ENCODE assay signal across 13 cellular contexts in the genomic region with DNA sequence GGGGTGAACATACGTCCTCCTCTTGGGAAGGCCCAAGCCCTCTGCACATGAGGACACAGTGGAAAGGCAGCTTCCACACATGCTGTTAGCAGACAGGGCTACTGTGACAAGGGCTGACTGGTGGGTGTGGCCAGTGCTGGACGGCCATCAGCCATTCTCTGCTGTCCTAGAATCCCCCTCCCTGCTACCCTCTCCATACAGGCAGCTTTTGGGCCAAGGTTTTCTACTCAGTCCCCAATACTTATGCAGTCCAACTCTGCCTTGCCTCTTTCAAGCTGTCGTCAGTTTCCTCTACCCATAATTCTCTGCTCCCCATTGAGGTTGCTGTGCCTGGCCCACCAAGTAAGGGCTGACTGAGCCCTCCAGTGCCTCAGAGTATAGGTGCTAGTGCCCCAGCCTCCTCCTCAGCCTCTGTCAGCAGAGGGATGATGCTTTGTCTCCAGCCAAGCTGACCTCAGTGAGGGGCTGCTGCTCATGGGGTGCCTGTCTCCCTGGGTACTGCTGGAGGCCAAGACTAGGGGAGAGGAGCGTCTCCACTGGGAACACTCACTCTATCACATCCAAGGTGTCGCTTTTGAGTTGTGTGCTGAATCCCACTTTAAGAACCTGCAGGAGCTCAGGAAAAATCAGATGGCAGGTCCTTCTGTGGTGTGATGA. TPM values are rescaled to one million over a fixed set of nuclear protein-coding genes. Genes with fewer than 3 reads are reported as not detected.
DNase-seq lines count a peak whose midpoint lies in the region; ATAC-seq and TF ChIP-seq lines count a peak whose summit lies in the region.
"Had no signal": no experiment of that assay in that cellular context is flagged by ENCODE, and none has a peak within 500 bp of the region (broad histone marks: within the 10 kb centered on the region; RNA-seq: fewer than 3 reads in every experiment).

No MANE protein-coding gene starts in this region.

- peak in 2 of 5 donors; percentile 19 to 58 for DNase-seq in heart left ventricle
- DNase-seq in Right ventricle myocardium inferior (ENCODE audit: missing footprints) = no peak
- no peak for DNase-seq in activated T-helper 1 cell treated with anti-CD3 and anti-CD28 coated beads, Interleukin-12 subunit alpha, Interleukin-12 subunit beta, Interleukin-2, Interleukin-4 antibody, amounts not matched to agents 30 ng/mL and 10 ng/mL and 1 ng/mL, durations not matched to agents 14 hours and 24 hours and 36 hours (ENCODE audit: low spot score)
- DNase-seq in immature natural killer cell = no peak
- no peak for DNase-seq in vagina (ENCODE audit: extremely low spot score in 2 of 2)
- DNase-seq in pons (ENCODE audit: low spot score) = no peak
- DNase-seq: anterior cingulate cortex; mucosa of descending colon; stimulated activated CD4-positive, alpha-beta T cell treated with anti-CD3 and anti-CD28 coated beads, Interleukin-2, amount 100 ng/mL, for 24 hours had no signal

- TF ChIP-seq POLR2A in heart left ventricle (IDR thresholded peaks at IDR 0.05) (no peak), vagina (IDR thresholded peaks at IDR 0.05) (no peak)

- H3K27ac ChIP-seq in heart left ventricle (peak overlapping the region in 6 of 12 donors; percentile 40 to 97 (median 83)), vagina (peak overlapping the region; percentile 86)

- peak overlapping the region; percentile 65 for H3K4me3 Mint-ChIP-seq in activated T-helper 1 cell treated with anti-CD3 and anti-CD28 coated beads, Interleukin-12 subunit alpha, Interleukin-12 subunit beta, Interleukin-2, Interleukin-4 antibody, amounts not matched to agents 30 ng/mL and 10 ng/mL and 1 ng/mL, durations not matched to agents 14 hours and 24 hours and 36 hours
- peak overlapping the region; percentile 3 to 46 (median 14) for H3K4me3 Mint-ChIP-seq in immature natural killer cell

- intact Hi-C loops in heart left ventricle (cut with DNase I) = no loop called here
- intact Hi-C loops in Right ventricle myocardium inferior (cut with DNase I) = loop anchor here (1.0 kb wide), 1 partner anchor 32 kb away; no protein-coding TSS in a partner anchor
- intact Hi-C loops in activated T-helper 1 cell treated with anti-CD3 and anti-CD28 coated beads, Interleukin-12 subunit alpha, Interleukin-12 subunit beta, Interleukin-2, Interleukin-4 antibody, amounts not matched to agents 30 ng/mL and 10 ng/mL and 1 ng/mL, durations not matched to agents 14 hours and 24 hours and 36 hours (cut with micrococcal nuclease) = loop anchor here (10.0 kb wide), 1 partner anchor 354 kb away; no protein-coding TSS in a partner anchor
- intact Hi-C loops in vagina (cut with DNase I) = no loop called here

- peaks cover 0 to 19% (median 0%) of the 10 kb centered on the region in 9 donors for H3K27me3 ChIP-seq in heart left ventricle
- no peaks in the 10 kb centered on the region for H3K27me3 ChIP-seq in vagina

- ATAC-seq in heart left ventricle (peak in 1 of 4 donors; percentile 8), Right ventricle myocardium inferior (no peak), HG03520 (IDR thresholded peaks at IDR 0.05; ENCODE audit: unreplicated experiment) (no peak), HG03457 (IDR thresholded peaks at IDR 0.05; ENCODE audit: unreplicated experiment) (no peak)
- ATAC-seq: mucosa of descending colon had no signal

- TF ChIP-seq CTCF in heart left ventricle (IDR thresholded peaks at IDR 0.05) (no peak), vagina (IDR thresholded peaks at IDR 0.05) (no peak)

- no peak overlapping the region for H3K27ac Mint-ChIP-seq in activated T-helper 1 cell treated with anti-CD3 and anti-CD28 coated beads, Interleukin-12 subunit alpha, Interleukin-12 subunit beta, Interleukin-2, Interleukin-4 antibody, amounts not matched to agents 30 ng/mL and 10 ng/mL and 1 ng/mL, durations not matched to agents 14 hours and 24 hours and 36 hours
- H3K27ac Mint-ChIP-seq in immature natural killer cell = no peak overlapping the region

- H3K36me3 ChIP-seq in heart left ventricle (peaks cover 0 to 3% (median 0%) of the 10 kb centered on the region in 9 donors), vagina (no peaks in the 10 kb centered on the region)
- H3K36me3 ChIP-seq: tibial nerve had no signal

- H3K9me3 ChIP-seq in heart left ventricle (no peaks in the 10 kb centered on the region), vagina (no peaks in the 10 kb centered on the region)
- H3K9me3 ChIP-seq: mucosa of descending colon, tibial nerve had no signal

- 62 to 74% (median 69%) methylated on average over 5 of the region's 5 CpGs for WGBS in heart left ventricle, 4 donors

- no peaks in the 10 kb centered on the region for H3K9me3 Mint-ChIP-seq in activated T-helper 1 cell treated with anti-CD3 and anti-CD28 coated beads, Interleukin-12 subunit alpha, Interleukin-12 subunit beta, Interleukin-2, Interleukin-4 antibody, amounts not matched to agents 30 ng/mL and 10 ng/mL and 1 ng/mL, durations not matched to agents 14 hours and 24 hours and 36 hours
- H3K9me3 Mint-ChIP-seq in immature natural killer cell = no peaks in the 10 kb centered on the region

- H3K36me3 Mint-ChIP-seq in activated T-helper 1 cell treated with anti-CD3 and anti-CD28 coated beads, Interleukin-12 subunit alpha, Interleukin-12 subunit beta, Interleukin-2, Interleukin-4 antibody, amounts not matched to agents 30 ng/mL and 10 ng/mL and 1 ng/mL, durations not matched to agents 14 hours and 24 hours and 36 hours (ENCODE audit: low read depth) = no peaks in the 10 kb centered on the region
- no peaks in the 10 kb centered on the region for H3K36me3 Mint-ChIP-seq in immature natural killer cell

- peaks cover 28% of the 10 kb centered on the region for H3K4me1 Mint-ChIP-seq in activated T-helper 1 cell treated with anti-CD3 and anti-CD28 coated beads, Interleukin-12 subunit alpha, Interleukin-12 subunit beta, Interleukin-2, Interleukin-4 antibody, amounts not matched to agents 30 ng/mL and 10 ng/mL and 1 ng/mL, durations not matched to agents 14 hours and 24 hours and 36 hours (ENCODE audit: low read depth)
- H3K4me1 Mint-ChIP-seq in immature natural killer cell = peaks cover 6 to 14% of the 10 kb centered on the region in 2 donors

- peak overlapping the region in 8 of 12 donors; percentile 1 to 78 (median 68) for H3K4me3 ChIP-seq in heart left ventricle
- H3K4me3 ChIP-seq in vagina = no peak overlapping the region
- H3K4me3 ChIP-seq: mucosa of descending colon, tibial nerve had no signal

- peaks cover 7 to 84% (median 53%) of the 10 kb centered on the region in 12 donors for H3K4me1 ChIP-seq in heart left ventricle
- peaks cover 59% of the 10 kb centered on the region for H3K4me1 ChIP-seq in vagina

- peaks cover 9% of the 10 kb centered on the region for H3K27me3 Mint-ChIP-seq in activated T-helper 1 cell treated with anti-CD3 and anti-CD28 coated beads, Interleukin-12 subunit alpha, Interleukin-12 subunit beta, Interleukin-2, Interleukin-4 antibody, amounts not matched to agents 30 ng/mL and 10 ng/mL and 1 ng/mL, durations not matched to agents 14 hours and 24 hours and 36 hours (ENCODE audit: insufficient read depth)
- H3K27me3 Mint-ChIP-seq in immature natural killer cell (ENCODE audit: low read depth in 3 of 3) = peaks cover 11 to 13% (median 12%) of the 10 kb centered on the region in 3 donors

RNA-seq across cellular contexts. Expression of a gene that starts 2.8 kb away (rescaled TPM):
- total RNA-seq in heart left ventricle = 10 to 100 TPM; 20.7 to 79.5 (median 30.4) TPM
- polyA plus RNA-seq in heart left ventricle = 10 to 100 TPM; 28.8 to 36.1 TPM
- total RNA-seq in Right ventricle myocardium inferior = 15.9 TPM
- total RNA-seq in activated T-helper 1 cell treated with anti-CD3 and anti-CD28 coated beads, Interleukin-12 subunit alpha, Interleukin-12 subunit beta, Interleukin-2, Interleukin-4 antibody, amounts not matched to agents 30 ng/mL and 10 ng/mL and 1 ng/mL, durations not matched to agents 14 hours and 24 hours and 36 hours = 0.34 and 1.3 TPM in 2 replicates
- polyA plus RNA-seq in immature natural killer cell = 1 to 10 TPM in 1 of 3 donors, under 1 TPM in 1, not detected in 1; 0.98 to 1.1 TPM
- 29.0 TPM for total RNA-seq in vagina

RNA-seq across cellular contexts. Expression of a gene that starts 55.7 kb away (rescaled TPM):
- total RNA-seq in heart left ventricle (not detected), Right ventricle myocardium inferior (not detected), vagina (not detected)
- polyA plus RNA-seq in heart left ventricle (not detected), immature natural killer cell (not detected)
- not detected in 2 replicates for total RNA-seq in activated T-helper 1 cell treated with anti-CD3 and anti-CD28 coated beads, Interleukin-12 subunit alpha, Interleukin-12 subunit beta, Interleukin-2, Interleukin-4 antibody, amounts not matched to agents 30 ng/mL and 10 ng/mL and 1 ng/mL, durations not matched to agents 14 hours and 24 hours and 36 hours
- total RNA-seq: glomerular endothelial cell, mucosa of descending colon, tibial nerve had no signal

Comparison
In these comparisons a context has a peak if more than half of its experiments do, and no peak if none do; other contexts are left out.
1. intact Hi-C loops: an anchor here in Right ventricle myocardium inferior (1.0 kb wide) and activated T-helper 1 cell treated with anti-CD3 and anti-CD28 coated beads, Interleukin-12 subunit alpha, Interleukin-12 subunit beta, Interleukin-2, Interleukin-4 antibody, amounts not matched to agents 30 ng/mL and 10 ng/mL and 1 ng/mL, durations not matched to agents 14 hours and 24 hours and 36 hours (10.0 kb wide); none called in heart left ventricle and vagina.
2. H3K4me3 ChIP-seq: peak in heart left ventricle (8 of 12); none in vagina (0 of 2).